In genomic region chr2:81624825-81625224, GRCh38 we compare ENCODE assay signal across 7 cellular contexts.
"Had no signal": no experiment of that assay in that cellular context is flagged by ENCODE, and none has a peak within 500 bp of the region (broad histone marks: within the 10 kb centered on the region; RNA-seq: fewer than 3 reads in every experiment).

No MANE protein-coding gene starts in this region.

- H3K9ac ChIP-seq: KMS-11 had no signal

- H3K4me3 ChIP-seq: K562 had no signal

- DNase-seq: IMR-90, KBM-7, KG1 had no signal

- FAIRE-seq: HTR-8/SVneo, K562 had no signal

- H3K27ac ChIP-seq: HL-60, KMS-11 had no signal

- H3K4me2 ChIP-seq: KMS-11 had no signal

- ATAC-seq: K562 had no signal
